8 cellular contexts compared by ENCODE assay signal in the genomic region with DNA sequence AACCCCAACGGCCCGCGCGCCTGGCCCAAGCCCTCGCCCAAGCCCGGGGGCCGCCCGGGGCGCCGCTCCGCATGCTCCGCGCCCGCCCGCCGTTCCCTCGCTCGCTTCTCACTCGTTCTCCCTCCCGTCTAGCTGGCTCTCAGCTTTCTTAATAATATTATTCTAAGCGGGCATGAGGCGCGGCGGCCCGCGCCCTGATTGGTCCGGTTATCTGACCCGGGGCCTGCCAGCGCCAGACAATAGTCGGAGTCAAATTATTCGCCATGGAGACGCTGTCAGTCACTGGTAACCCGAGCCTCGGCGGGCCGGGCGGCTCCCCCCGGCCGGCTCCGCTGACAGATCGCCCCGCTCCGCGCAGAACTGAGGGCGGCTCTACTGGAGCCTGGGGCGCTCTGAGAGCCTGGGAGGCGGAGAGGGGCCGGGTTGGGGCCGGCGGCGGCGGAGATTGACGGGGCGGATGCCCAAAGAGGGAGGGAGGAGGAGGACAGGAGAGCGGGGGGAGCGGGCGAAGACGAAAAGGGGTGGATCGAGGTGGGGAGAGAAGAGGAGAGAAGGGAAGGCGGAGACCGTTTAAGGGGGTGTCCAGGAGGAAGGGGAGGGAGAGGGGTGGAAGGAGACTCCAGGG. TPM values are rescaled to one million over a fixed set of nuclear protein-coding genes. Genes with fewer than 3 reads are reported as not detected.
DNase-seq lines count a peak whose midpoint lies in the region; ATAC-seq and TF ChIP-seq lines count a peak whose summit lies in the region.

TSS of gene SIX2 (minus strand) at position 150 of the 625 bp plus-strand sequence. CDS start 342 bp downstream, outside the sequence.

- H3K9me3 Mint-ChIP-seq in activated CD4-positive, alpha-beta memory T cell treated with anti-CD3 and anti-CD28 coated beads, Interleukin-2, amount 10 ng/mL, durations not matched to agents 7 days and 5 days, result no peaks in the 10 kb centered on the region
- H3K9me3 Mint-ChIP-seq in nephron, result peaks cover 3% of the 10 kb centered on the region

- H3K27me3 Mint-ChIP-seq in activated CD4-positive, alpha-beta memory T cell treated with anti-CD3 and anti-CD28 coated beads, Interleukin-2, amount 10 ng/mL, durations not matched to agents 7 days and 5 days, result peaks cover 78% of the 10 kb centered on the region
- H3K27me3 Mint-ChIP-seq in nephron (ENCODE audit: low read depth), result peaks cover 90% of the 10 kb centered on the region

- peaks cover 100% of the 10 kb centered on the region for H3K27me3 ChIP-seq in foreskin keratinocyte

- TF ChIP-seq CTCF in foreskin keratinocyte (conservative IDR thresholded peaks at IDR 0.05) (no peak), nephron (IDR thresholded peaks at IDR 0.05; ENCODE audit: unreplicated experiment in 3 of 3) (no peak)

- POLR2A ChIA-PET in activated CD4-positive, alpha-beta memory T cell treated with anti-CD3 and anti-CD28 coated beads, Interleukin-2, amount 10 ng/mL, durations not matched to agents 7 days and 5 days (lab: Charles Lee), result no interaction called here

- no peak within 1 kb of the TSS for H3K27ac Mint-ChIP-seq in activated CD4-positive, alpha-beta memory T cell treated with anti-CD3 and anti-CD28 coated beads, Interleukin-2, amount 10 ng/mL, durations not matched to agents 7 days and 5 days
- peak within 1 kb of the TSS; percentile 13 to 81 (median 77) for H3K27ac Mint-ChIP-seq in nephron

- H3K4me3 Mint-ChIP-seq in activated CD4-positive, alpha-beta memory T cell treated with anti-CD3 and anti-CD28 coated beads, Interleukin-2, amount 10 ng/mL, durations not matched to agents 7 days and 5 days, result peak within 1 kb of the TSS; percentile 56
- peak within 1 kb of the TSS; percentile 88 to 94 (median 92) for H3K4me3 Mint-ChIP-seq in nephron

- no peak within 1 kb of the TSS for H3K27ac ChIP-seq in foreskin keratinocyte

- ATAC-seq in foreskin keratinocyte, result peak; percentile 90
- no peak for ATAC-seq in HG02981 (IDR thresholded peaks at IDR 0.05; ENCODE audit: unreplicated experiment)
- no peak for ATAC-seq in GM19328 (IDR thresholded peaks at IDR 0.05; ENCODE audit: unreplicated experiment)

- CTCF ChIA-PET in activated CD4-positive, alpha-beta memory T cell treated with anti-CD3 and anti-CD28 coated beads, Interleukin-2, amount 10 ng/mL, durations not matched to agents 7 days and 5 days (lab: Charles Lee), result no interaction called here

- H3K4me1 Mint-ChIP-seq in activated CD4-positive, alpha-beta memory T cell treated with anti-CD3 and anti-CD28 coated beads, Interleukin-2, amount 10 ng/mL, durations not matched to agents 7 days and 5 days, result peaks cover 25% of the 10 kb centered on the region
- peaks cover 45% of the 10 kb centered on the region for H3K4me1 Mint-ChIP-seq in nephron

- H3K36me3 Mint-ChIP-seq in activated CD4-positive, alpha-beta memory T cell treated with anti-CD3 and anti-CD28 coated beads, Interleukin-2, amount 10 ng/mL, durations not matched to agents 7 days and 5 days (ENCODE audit: low read depth), result no peaks in the 10 kb centered on the region
- H3K36me3 Mint-ChIP-seq in nephron (ENCODE audit: low read depth), result peaks cover 11% of the 10 kb centered on the region

- H3K4me1 ChIP-seq in foreskin keratinocyte, result no peaks in the 10 kb centered on the region

- peak; percentile 28 for DNase-seq in activated CD4-positive, alpha-beta T cell treated with anti-CD3 and anti-CD28 coated beads for 48 hours
- no peak for DNase-seq in activated CD4-positive, alpha-beta T cell treated with anti-CD3 and anti-CD28 coated beads, Interleukin-2, amount 50 U/mL, for 1 hour
- DNase-seq in NCI-H1694 (lab: John Stamatoyannopoulos, UW), result peak; percentile 72
- DNase-seq in activated CD4-positive, alpha-beta memory T cell treated with anti-CD3 and anti-CD28 coated beads, Interleukin-2, amount 10 ng/mL, durations not matched to agents 7 days and 5 days, result no peak
- peak; percentile 90 to 94 for DNase-seq in foreskin keratinocyte

RNA-seq across cellular contexts. Expression of gene SIX2, which starts in this region (rescaled TPM):
- not detected for total RNA-seq in activated CD4-positive, alpha-beta memory T cell treated with anti-CD3 and anti-CD28 coated beads, Interleukin-2, amount 10 ng/mL, durations not matched to agents 7 days and 5 days
- total RNA-seq in foreskin keratinocyte, result not detected in 2 replicates
- 0.06 TPM in 1 of 2 replicates, not detected in the other for polyA plus RNA-seq in foreskin keratinocyte

Comparison
In these comparisons a context has a peak if more than half of its experiments do, and no peak if none do; other contexts are left out.
1. DNase-seq: peak in activated CD4-positive, alpha-beta T cell treated with anti-CD3 and anti-CD28 coated beads for 48 hours (single experiment) and NCI-H1694 (single experiment); none in activated CD4-positive, alpha-beta T cell treated with anti-CD3 and anti-CD28 coated beads, Interleukin-2, amount 50 U/mL, for 1 hour (single experiment) and activated CD4-positive, alpha-beta memory T cell treated with anti-CD3 and anti-CD28 coated beads, Interleukin-2, amount 10 ng/mL, durations not matched to agents 7 days and 5 days (single experiment).
2. Peak in DNase-seq and ATAC-seq in foreskin keratinocyte; RNA of the gene not detected or under 1 TPM.